Comparison of ENCODE assay signal across 6 cellular contexts in the genomic region with DNA sequence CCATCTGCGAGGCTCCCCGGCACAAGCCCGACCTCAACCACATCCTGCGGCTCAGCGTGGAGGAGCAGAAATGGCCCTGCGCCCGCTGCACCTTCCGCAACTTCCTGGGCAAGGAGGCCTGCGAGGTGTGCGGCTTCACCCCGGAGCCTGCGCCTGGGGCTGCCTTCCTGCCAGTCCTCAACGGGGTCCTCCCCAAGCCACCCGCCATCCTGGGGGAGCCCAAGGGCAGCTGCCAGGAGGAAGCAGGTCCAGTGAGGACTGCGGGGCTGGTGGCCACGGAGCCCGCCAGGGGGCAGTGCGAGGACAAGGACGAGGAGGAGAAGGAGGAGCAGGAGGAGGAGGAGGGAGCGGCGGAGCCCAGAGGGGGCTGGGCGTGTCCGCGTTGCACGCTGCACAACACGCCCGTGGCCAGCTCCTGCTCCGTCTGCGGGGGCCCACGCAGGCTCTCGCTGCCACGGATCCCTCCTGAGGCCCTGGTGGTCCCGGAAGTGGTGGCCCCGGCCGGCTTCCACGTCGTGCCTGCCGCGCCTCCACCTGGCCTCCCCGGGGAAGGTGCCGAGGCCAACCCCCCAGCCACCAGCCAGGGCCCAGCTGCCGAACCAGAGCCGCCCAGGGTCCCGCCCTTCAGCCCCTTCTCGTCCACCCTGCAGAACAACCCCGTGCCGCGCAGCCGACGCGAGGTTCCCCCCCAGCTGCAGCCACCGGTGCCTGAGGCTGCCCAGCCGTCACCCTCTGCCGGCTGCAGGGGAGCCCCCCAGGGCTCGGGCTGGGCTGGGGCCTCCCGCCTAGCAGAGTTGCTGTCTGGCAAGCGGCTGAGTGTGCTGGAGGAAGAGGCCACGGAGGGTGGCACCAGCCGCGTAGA. TPM values are rescaled to one million over a fixed set of nuclear protein-coding genes. Genes with fewer than 3 reads are reported as not detected.
DNase-seq lines count a peak whose midpoint lies in the region; ATAC-seq and TF ChIP-seq lines count a peak whose summit lies in the region.

No MANE protein-coding gene starts in this region.

- H3K27ac Mint-ChIP-seq in natural killer cell: peak overlapping the region in 1 of 2 donors; percentile 14
- H3K27ac Mint-ChIP-seq in Caco-2 (ENCODE audit: unreplicated experiment): no peak overlapping the region

- peaks cover 0 to 4% of the 10 kb centered on the region in 2 donors for H3K4me1 ChIP-seq in adrenal gland (replicated peaks in 1 of 2)
- H3K4me1 ChIP-seq in Caco-2: no peaks in the 10 kb centered on the region

- H3K36me3 Mint-ChIP-seq in natural killer cell: no peaks in the 10 kb centered on the region
- peaks cover 9% of the 10 kb centered on the region for H3K36me3 Mint-ChIP-seq in Caco-2 (ENCODE audit: insufficient read depth, unreplicated experiment)

- H3K4me1 Mint-ChIP-seq in natural killer cell: peaks cover 4 to 17% of the 10 kb centered on the region in 2 donors
- H3K4me1 Mint-ChIP-seq in Caco-2 (ENCODE audit: low read depth, unreplicated experiment): no peaks in the 10 kb centered on the region

- no peaks in the 10 kb centered on the region for H3K9me3 Mint-ChIP-seq in natural killer cell
- no peaks in the 10 kb centered on the region for H3K9me3 Mint-ChIP-seq in Caco-2 (ENCODE audit: unreplicated experiment)

- peak; percentile 81 for DNase-seq in NCI-H1436 (lab: John Stamatoyannopoulos, UW)
- no peak for DNase-seq in NCI-H1436 treated with DMSO at 0.1 percent for 48 hours (lab: John Stamatoyannopoulos, UW)
- peak; percentile 87 to 92 (median 90) for DNase-seq in adrenal gland
- no peak for DNase-seq in natural killer cell
- no peak for DNase-seq in Caco-2
- no peak for DNase-seq in SW 1271 (lab: John Stamatoyannopoulos, UW)

- CTCF ChIA-PET in Caco-2 (lab: Charles Lee): no interaction called here

- H3K27me3 ChIP-seq in adrenal gland (no peaks in the 10 kb centered on the region), Caco-2 (replicated peaks; ENCODE audit: control insufficient read depth, insufficient read depth, low read length) (no peaks in the 10 kb centered on the region)

- H3K9me3 ChIP-seq in adrenal gland (replicated peaks in 1 of 3): no peaks in the 10 kb centered on the region
- H3K9me3 ChIP-seq in Caco-2: no peaks in the 10 kb centered on the region

- intact Hi-C loops in adrenal gland (cut with DNase I): no loop called here
- intact Hi-C loops in natural killer cell (cut with micrococcal nuclease): no loop called here
- intact Hi-C loops in Caco-2 (cut with micrococcal nuclease; ENCODE audit: unreplicated experiment): no loop called here

- ATAC-seq in natural killer cell: peak; percentile 64 to 65 (median 64)

- 43 to 67% (median 56%) methylated on average over 21 to 60 of the region's 60 CpGs for WGBS in adrenal gland, 4 donors

- no peak overlapping the region for H3K27ac ChIP-seq in adrenal gland

- H3K36me3 ChIP-seq in adrenal gland (replicated peaks in 1 of 2): peaks cover 0 to 26% of the 10 kb centered on the region in 2 donors
- peaks cover 2% of the 10 kb centered on the region for H3K36me3 ChIP-seq in Caco-2 (ENCODE audit: control insufficient read depth, insufficient read depth, low read length)

- POLR2A ChIA-PET in Caco-2 (lab: Charles Lee): no interaction called here

- H3K27me3 Mint-ChIP-seq in natural killer cell (ENCODE audit: low read depth in 2 of 2) (no peaks in the 10 kb centered on the region), Caco-2 (ENCODE audit: insufficient read depth, unreplicated experiment) (no peaks in the 10 kb centered on the region)

- H3K4me3 Mint-ChIP-seq in natural killer cell: peak overlapping the region; percentile 9
- no peak overlapping the region for H3K4me3 Mint-ChIP-seq in Caco-2 (ENCODE audit: unreplicated experiment)

- peak; percentile 67 to 86 (median 75) for TF ChIP-seq CTCF in adrenal gland (IDR thresholded peaks at IDR 0.05)
- TF ChIP-seq CTCF in natural killer cell (IDR thresholded peaks at IDR 0.05): no peak
- no peak for TF ChIP-seq CTCF in Caco-2 (IDR thresholded peaks at IDR 0.05; ENCODE audit: insufficient read depth in 1 of 2, low read depth in 1 of 2, low read length in 1 of 2, severe bottlenecking in 1 of 2, unreplicated experiment in 1 of 2)

- no TSS peak for BruUV-seq in Caco-2 (replicated peaks; lab: Mats Ljungman, UMichigan)

- H3K4me3 ChIP-seq in adrenal gland (peak overlapping the region in 1 of 4 donors; percentile 28), Caco-2 (ENCODE audit: low read depth, low read length) (no peak overlapping the region)

- TF ChIP-seq POLR2A in adrenal gland (IDR thresholded peaks at IDR 0.05): no peak

RNA-seq across cellular contexts. Expression of a gene that starts 13.1 kb away (rescaled TPM):
- total RNA-seq in adrenal gland (not detected), natural killer cell (under 1 TPM in 1 of 3 donors, not detected in 2; 0.20 TPM), Caco-2 (2022) (0.14 TPM in 1 of 2 replicates, not detected in the other)
- not detected for polyA plus RNA-seq in adrenal gland

RNA-seq across cellular contexts. Expression of a gene that starts 19.6 kb away (rescaled TPM):
- total RNA-seq in adrenal gland (10 to 100 TPM; 26.3 to 45.8 (median 43.0) TPM), natural killer cell (100 to 1,000 TPM; 151 to 275 (median 186) TPM), Caco-2 (2022) (85.3 and 87.9 TPM in 2 replicates)
- polyA plus RNA-seq in adrenal gland: 10 to 100 TPM in 2 of 3 donors, 1 to 10 TPM in 1; 2.3 to 91.8 (median 56.8) TPM

RNA-seq across cellular contexts. Expression of a gene that starts 19.7 kb away (rescaled TPM):
- total RNA-seq in adrenal gland (10 to 100 TPM in 5 of 8 donors, 1 to 10 TPM in 3; 1.6 to 22.3 (median 13.5) TPM), natural killer cell (under 1 TPM; 0.28 to 0.75 (median 0.35) TPM), Caco-2 (2022) (not detected in 2 replicates)
- 1 to 10 TPM in 2 of 3 donors, under 1 TPM in 1; 0.57 to 7.2 (median 3.3) TPM for polyA plus RNA-seq in adrenal gland

RNA-seq across cellular contexts. Expression of a gene that starts 22.6 kb away (rescaled TPM):
- 100 to 1,000 TPM in 1 of 8 donors, 10 to 100 TPM in 7; 37.4 to 107 (median 81.0) TPM for total RNA-seq in adrenal gland
- 100 to 1,000 TPM in 2 of 3 donors, 10 to 100 TPM in 1; 12.7 to 317 (median 111) TPM for polyA plus RNA-seq in adrenal gland
- total RNA-seq in natural killer cell: 10 to 100 TPM; 27.6 to 40.5 (median 37.0) TPM
- total RNA-seq in Caco-2 (2022): 45.3 and 45.8 TPM in 2 replicates

RNA-seq across cellular contexts. Expression of a gene that starts 42.7 kb away (rescaled TPM):
- total RNA-seq in adrenal gland (10 to 100 TPM in 7 of 8 donors, 1 to 10 TPM in 1; 6.0 to 20.9 (median 15.8) TPM), natural killer cell (10 to 100 TPM; 12.7 to 20.8 (median 20.0) TPM), Caco-2 (2022) (18.7 and 19.1 TPM in 2 replicates)
- polyA plus RNA-seq in adrenal gland: 10 to 100 TPM in 2 of 3 donors, 1 to 10 TPM in 1; 2.3 to 36.2 (median 19.1) TPM

Comparison
In these comparisons a context has a peak if more than half of its experiments do, and no peak if none do; other contexts are left out.
1. DNase-seq: peak in NCI-H1436 (single experiment) and adrenal gland (7 of 7); none in NCI-H1436 treated with DMSO at 0.1 percent for 48 hours (single experiment), natural killer cell (single experiment), Caco-2 (0 of 2) and SW 1271 (0 of 2).
2. CTCF ChIP-seq: peak in adrenal gland (6 of 6); none in natural killer cell (single experiment) and Caco-2 (0 of 2).